12 cellular contexts compared by ENCODE assay signal in genomic region chr20:19129976-19130612, GRCh38.
DNase-seq lines count a peak whose midpoint lies in the region; ATAC-seq and TF ChIP-seq lines count a peak whose summit lies in the region.
"Had no signal": no experiment of that assay in that cellular context is flagged by ENCODE, and none has a peak within 500 bp of the region (broad histone marks: within the 10 kb centered on the region; RNA-seq: fewer than 3 reads in every experiment).

No MANE protein-coding gene starts in this region.

- no peak overlapping the region for H3K9ac ChIP-seq in BLaER1

- peaks cover 27% of the 10 kb centered on the region for H3K4me1 ChIP-seq in BLaER1

- intact Hi-C loops in left colon (cut with DNase I, micrococcal nuclease): no loop called here

- H3K4me3 ChIP-seq in BLaER1 (no peak overlapping the region), LNCaP clone FGC (ENCODE audit: low read depth, low read length) (no peak overlapping the region)
- H3K4me3 ChIP-seq: skin epidermis had no signal

- H3K9me3 ChIP-seq in BLaER1: peaks cover 14% of the 10 kb centered on the region

- peak; percentile 93 for DNase-seq in LNCaP clone FGC (ENCODE audit: low read depth)
- DNase-seq in NCI-H345 treated with DMSO at 0.1 percent for 48 hours (lab: John Stamatoyannopoulos, UW; ENCODE audit: unreplicated experiment): peak; percentile 93
- DNase-seq in left colon: peak; percentile 67 to 79
- DNase-seq in AG08395 (ENCODE audit: low spot score): no peak
- no peak for DNase-seq in NCI-H526 (lab: John Stamatoyannopoulos, UW)
- no peak for DNase-seq in SKM-1 (lab: John Stamatoyannopoulos, UW; ENCODE audit: unreplicated experiment)
- DNase-seq: Kasumi-1, occipital lobe, T-helper 2 cell had no signal

- no peaks in the 10 kb centered on the region for H3K36me3 ChIP-seq in BLaER1

- peak overlapping the region; percentile 61 for H3K4me2 ChIP-seq in BLaER1

- no peaks in the 10 kb centered on the region for H4K20me1 ChIP-seq in BLaER1

- TF ChIP-seq CTCF in LNCaP clone FGC (IDR thresholded peaks at IDR 0.05; ENCODE audit: control insufficient read depth, extremely low read depth, insufficient read depth): no peak

- peak overlapping the region; percentile 38 for H3K27ac ChIP-seq in BLaER1
- H3K27ac ChIP-seq: skin epidermis had no signal

- H3K27me3 ChIP-seq in BLaER1: no peaks in the 10 kb centered on the region

- peak; percentile 96 for ATAC-seq in left colon
- ATAC-seq in HG03280 (IDR thresholded peaks at IDR 0.05; ENCODE audit: unreplicated experiment): no peak

Comparison
In these comparisons a context has a peak if more than half of its experiments do, and no peak if none do; other contexts are left out.
1. DNase-seq: peak in LNCaP clone FGC (single experiment), NCI-H345 treated with DMSO at 0.1 percent for 48 hours (single experiment) and left colon (2 of 2); none in AG08395 (single experiment), NCI-H526 (0 of 2) and SKM-1 (single experiment).